ENCODE assay signal across 8 cellular contexts in genomic region chr19:38281820-38282566, GRCh38. TPM values are rescaled to one million over a fixed set of nuclear protein-coding genes. Genes with fewer than 3 reads are reported as not detected.
DNase-seq lines count a peak whose midpoint lies in the region; ATAC-seq and TF ChIP-seq lines count a peak whose summit lies in the region.
"Had no signal": no experiment of that assay in that cellular context is flagged by ENCODE, and none has a peak within 500 bp of the region (broad histone marks: within the 10 kb centered on the region; RNA-seq: fewer than 3 reads in every experiment).

No MANE protein-coding gene starts in this region.

- H3K27ac ChIP-seq in C4-2B (0 out of 2 replicates have a peak overlapping the region, but pooled peaks have one; percentile 0), psoas muscle (no peak overlapping the region)

- H2AFZ ChIP-seq in Loucy (ENCODE audit: low read length): no peak overlapping the region

- H3K4me2 ChIP-seq in Loucy (ENCODE audit: low read depth, low read length, poor library complexity, severe bottlenecking): peak overlapping the region; percentile 34

- H4K20me1 ChIP-seq in Loucy (ENCODE audit: insufficient read depth, low read length, poor library complexity, severe bottlenecking): peaks cover 13% of the 10 kb centered on the region

- intact Hi-C loops in dendritic cell treated with granulocyte-macrophage colony-stimulating factor and Interleukin-4, amounts not matched to agents 40 ng/mL and 50 ng/mL, for 4 days (cut with micrococcal nuclease): no loop called here
- intact Hi-C loops in psoas muscle (cut with DNase I): no loop called here

- H3K36me3 Mint-ChIP-seq in dendritic cell treated with granulocyte-macrophage colony-stimulating factor and Interleukin-4, amounts not matched to agents 40 ng/mL and 50 ng/mL, for 4 days (ENCODE audit: low read depth): peaks cover 95% of the 10 kb centered on the region

- H3K27me3 Mint-ChIP-seq in dendritic cell treated with granulocyte-macrophage colony-stimulating factor and Interleukin-4, amounts not matched to agents 40 ng/mL and 50 ng/mL, for 4 days: no peaks in the 10 kb centered on the region

- DNase-seq in psoas muscle: no peak
- DNase-seq in kidney tubule cell (ENCODE audit: low spot score): no peak
- no peak for DNase-seq in stimulated activated CD4-positive, alpha-beta T cell treated with anti-CD3 and anti-CD28 coated beads, Interleukin-1b, Interleukin-23, amount 100 ng/mL, for 48 hours
- DNase-seq: mammary epithelial cell had no signal

- peaks cover 68% of the 10 kb centered on the region for H3K79me2 ChIP-seq in Loucy (ENCODE audit: insufficient read depth, low read length)

- no peaks in the 10 kb centered on the region for H3K9me3 Mint-ChIP-seq in dendritic cell treated with granulocyte-macrophage colony-stimulating factor and Interleukin-4, amounts not matched to agents 40 ng/mL and 50 ng/mL, for 4 days
- H3K9me3 Mint-ChIP-seq: CD14-positive monocyte had no signal

- no peaks in the 10 kb centered on the region for H3K9me2 ChIP-seq in Loucy (replicated peaks; ENCODE audit: low read depth, low read length)

- no peak for TF ChIP-seq CTCF in C4-2B (conservative IDR thresholded peaks at IDR 0.05)
- TF ChIP-seq CTCF in Loucy (conservative IDR thresholded peaks at IDR 0.05; ENCODE audit: low read length): no peak
- no peak for TF ChIP-seq CTCF in psoas muscle (IDR thresholded peaks at IDR 0.05)

- H3K36me3 ChIP-seq in Loucy (ENCODE audit: insufficient read depth, low read length) (peaks cover 42% of the 10 kb centered on the region; the same call in 1 of the 2 replicates), psoas muscle (ENCODE audit: insufficient read depth in 1 of 2, low read depth in 1 of 2) (no peaks in the 10 kb centered on the region)

- no peak overlapping the region for H3K4me3 Mint-ChIP-seq in dendritic cell treated with granulocyte-macrophage colony-stimulating factor and Interleukin-4, amounts not matched to agents 40 ng/mL and 50 ng/mL, for 4 days

- peak overlapping the region; percentile 89 for H3K27ac Mint-ChIP-seq in dendritic cell treated with granulocyte-macrophage colony-stimulating factor and Interleukin-4, amounts not matched to agents 40 ng/mL and 50 ng/mL, for 4 days

- WGBS in psoas muscle, 3 donors: 75 to 78% (median 77%) methylated on average over 7 of the region's 7 CpGs

- H3K9me3 ChIP-seq in Loucy (ENCODE audit: insufficient read depth, low read depth, low read length) (no peaks in the 10 kb centered on the region), psoas muscle (no peaks in the 10 kb centered on the region)

- H3K27me3 ChIP-seq in Loucy (ENCODE audit: insufficient read depth, low read length, poor library complexity, severe bottlenecking) (no peaks in the 10 kb centered on the region), psoas muscle (ENCODE audit: insufficient read depth in 3 of 3, low read length in 2 of 3) (no peaks in the 10 kb centered on the region)

- H3K4me3 ChIP-seq in Loucy (ENCODE audit: low read length, poor library complexity, severe bottlenecking) (peak overlapping the region; percentile 21), psoas muscle (no peak overlapping the region)

- H3K9ac ChIP-seq in Loucy (ENCODE audit: low read depth, low read length, poor library complexity, severe bottlenecking): peak overlapping the region; percentile 16

- peaks cover 20% of the 10 kb centered on the region for H3K4me1 ChIP-seq in Loucy (ENCODE audit: insufficient read depth, low read length, poor library complexity, severe bottlenecking)
- no peaks in the 10 kb centered on the region for H3K4me1 ChIP-seq in psoas muscle

- H3K4me1 Mint-ChIP-seq in dendritic cell treated with granulocyte-macrophage colony-stimulating factor and Interleukin-4, amounts not matched to agents 40 ng/mL and 50 ng/mL, for 4 days (ENCODE audit: low read depth): peaks cover 92% of the 10 kb centered on the region

- H3F3A ChIP-seq in Loucy (ENCODE audit: low read depth): no peaks in the 10 kb centered on the region

- no peak for ATAC-seq in psoas muscle

RNA-seq across cellular contexts. Expression of gene SPINT2, which starts 17.6 kb away (rescaled TPM):
- total RNA-seq in psoas muscle: 1 to 10 TPM in 2 of 4 donors, under 1 TPM in 2; 0.95 to 2.2 (median 1.2) TPM
- polyA plus RNA-seq in psoas muscle: 1 to 10 TPM in 1 of 3 donors, under 1 TPM in 2; 0.49 to 1.1 (median 0.59) TPM

RNA-seq across cellular contexts. Expression of gene C19orf33, which starts 22.1 kb away (rescaled TPM):
- total RNA-seq in psoas muscle: 1 to 10 TPM in 2 of 4 donors, not detected in 2; 3.4 to 3.7 TPM
- 1 to 10 TPM; 3.7 to 7.1 (median 6.5) TPM for polyA plus RNA-seq in psoas muscle

RNA-seq across cellular contexts. Expression of gene PPP1R14A, which starts 25.8 kb away (rescaled TPM):
- 10 to 100 TPM in 3 of 4 donors, 1 to 10 TPM in 1; 9.2 to 17.0 (median 11.3) TPM for total RNA-seq in psoas muscle
- polyA plus RNA-seq in psoas muscle: 10 to 100 TPM in 2 of 3 donors, 1 to 10 TPM in 1; 9.9 to 18.7 (median 12.1) TPM
- polyA plus RNA-seq: CD14-positive monocyte had no signal

RNA-seq across cellular contexts. Expression of gene YIF1B, which starts 33.8 kb away (rescaled TPM):
- 10 to 100 TPM; 20.1 to 27.2 (median 21.6) TPM for total RNA-seq in psoas muscle
- 10 to 100 TPM; 38.8 to 57.7 (median 42.7) TPM for polyA plus RNA-seq in psoas muscle

RNA-seq across cellular contexts. Expression of gene KCNK6, which starts 37.7 kb away (rescaled TPM):
- total RNA-seq in psoas muscle: under 1 TPM; 0.54 to 0.69 (median 0.64) TPM
- polyA plus RNA-seq in psoas muscle: under 1 TPM; 0.21 to 0.42 (median 0.39) TPM
